14 cellular contexts compared by ENCODE assay signal in the genomic region with DNA sequence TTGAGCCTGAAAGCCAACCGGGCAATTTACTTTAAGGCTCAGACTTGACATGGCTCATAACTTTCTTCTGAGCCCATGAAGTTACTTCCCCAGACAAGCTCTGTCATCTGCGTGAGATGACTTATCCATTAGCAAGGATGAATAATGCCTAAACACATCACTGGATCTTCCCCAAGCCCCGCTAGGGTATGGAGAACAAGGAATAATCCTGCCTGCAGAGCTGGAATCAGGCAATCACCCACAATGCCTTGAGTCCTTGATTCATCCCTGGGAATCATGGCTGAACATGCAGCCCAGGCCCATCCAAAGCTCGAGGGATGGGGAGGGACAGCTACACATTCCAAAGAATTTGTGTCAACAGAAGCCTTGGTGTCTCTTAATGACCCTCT.
DNase-seq lines count a peak whose midpoint lies in the region; ATAC-seq and TF ChIP-seq lines count a peak whose summit lies in the region.
"Had no signal": no experiment of that assay in that cellular context is flagged by ENCODE, and none has a peak within 500 bp of the region (broad histone marks: within the 10 kb centered on the region; RNA-seq: fewer than 3 reads in every experiment).

No MANE protein-coding gene starts in this region.

- H3K27me3 ChIP-seq in BJ (ENCODE audit: control insufficient read depth, insufficient read depth, low read length) = no peaks in the 10 kb centered on the region
- H3K27me3 ChIP-seq in CD8-positive, alpha-beta T cell (ENCODE audit: insufficient read depth, low read length) = no peaks in the 10 kb centered on the region
- H3K27me3 ChIP-seq: cardiac muscle cell had no signal

- H3K4me1 Mint-ChIP-seq in neural crest cell = peaks cover 19% of the 10 kb centered on the region
- no peaks in the 10 kb centered on the region for H3K4me1 Mint-ChIP-seq in CD8-positive, alpha-beta T cell (ENCODE audit: low read depth)
- H3K4me1 Mint-ChIP-seq: activated naive CD4-positive, alpha-beta T cell treated with anti-CD3 and anti-CD28 coated beads, Interleukin-2, amount 50 U/mL, for 24 hours had no signal

- no peak overlapping the region for H3K4me3 ChIP-seq in BJ (ENCODE audit: low read depth, low read length)
- no peak overlapping the region for H3K4me3 ChIP-seq in CD8-positive, alpha-beta T cell (ENCODE audit: low read depth, low read length)
- H3K4me3 ChIP-seq: cardiac muscle cell had no signal

- peak; percentile 59 for DNase-seq in BJ (ENCODE audit: low read depth)
- peak; percentile 51 for DNase-seq in LHCN-M2 (ENCODE audit: low read depth)
- peak; percentile 83 for DNase-seq in epithelial cell of prostate (ENCODE audit: low read depth, low spot score)
- DNase-seq in neural crest cell (ENCODE audit: low read depth, low spot score) = no peak
- DNase-seq in NK-92 treated with Interleukin-12 subunit alpha and Interleukin-12 subunit beta, amount 100 ng/mL, for 24 hours (lab: John Stamatoyannopoulos, UW) = no peak
- DNase-seq in activated CD4-positive, alpha-beta T cell treated with anti-CD3 and anti-CD28 coated beads, Interleukin-2, amount 50 U/mL, for 48 hours = no peak
- no peak for DNase-seq in NCI-H1930 (lab: John Stamatoyannopoulos, UW)
- no peak for DNase-seq in CD8-positive, alpha-beta T cell
- DNase-seq: stimulated activated CD4-positive, alpha-beta T cell treated with anti-CD3 and anti-CD28 coated beads, Interleukin-1b, Interleukin-23, amount 100 ng/mL, for 48 hours; SW 1271 had no signal

- H3K36me3 Mint-ChIP-seq in neural crest cell (ENCODE audit: low read depth) = no peaks in the 10 kb centered on the region
- H3K36me3 Mint-ChIP-seq in CD8-positive, alpha-beta T cell = no peaks in the 10 kb centered on the region
- H3K36me3 Mint-ChIP-seq: activated naive CD4-positive, alpha-beta T cell treated with anti-CD3 and anti-CD28 coated beads, Interleukin-2, amount 50 U/mL, for 24 hours had no signal

- POLR2A ChIA-PET in BJ (lab: Charles Lee) = no interaction called here
- POLR2A ChIA-PET in CD8-positive, alpha-beta T cell (lab: Charles Lee) = no interaction called here

- H3K27me3 Mint-ChIP-seq in neural crest cell (ENCODE audit: low read depth) = no peaks in the 10 kb centered on the region
- peaks cover 4% of the 10 kb centered on the region for H3K27me3 Mint-ChIP-seq in CD8-positive, alpha-beta T cell (ENCODE audit: low read depth)
- H3K27me3 Mint-ChIP-seq: activated naive CD4-positive, alpha-beta T cell treated with anti-CD3 and anti-CD28 coated beads, Interleukin-2, amount 50 U/mL, for 24 hours had no signal

- TF ChIP-seq CTCF in BJ (IDR thresholded peaks at IDR 0.05; ENCODE audit: insufficient read depth, low read depth, low read length) = no peak
- TF ChIP-seq CTCF in neural crest cell (conservative IDR thresholded peaks at IDR 0.05) = no peak
- TF ChIP-seq CTCF in CD8-positive, alpha-beta T cell (IDR thresholded peaks at IDR 0.05) = no peak

- peak overlapping the region; percentile 96 for H3K27ac ChIP-seq in epithelial cell of prostate
- H3K27ac ChIP-seq in CD8-positive, alpha-beta T cell (ENCODE audit: low read depth, low read length) = no peak overlapping the region
- H3K27ac ChIP-seq: C4-2B, cardiac muscle cell, parathyroid adenoma had no signal

- CTCF ChIA-PET in BJ (lab: Yijun Ruan, JAX) = interaction anchor here (1.6 to 1.9 kb wide), 2 partner anchors 10 to 65 kb away, joined by 3 to 4 read pairs; no protein-coding TSS in a partner anchor
- CTCF ChIA-PET in CD8-positive, alpha-beta T cell (lab: Charles Lee) = no interaction called here

- no peaks in the 10 kb centered on the region for H3K36me3 ChIP-seq in BJ (ENCODE audit: control insufficient read depth, insufficient read depth, low read length)
- H3K36me3 ChIP-seq in CD8-positive, alpha-beta T cell (ENCODE audit: insufficient read depth, low read length) = no peaks in the 10 kb centered on the region
- H3K36me3 ChIP-seq: cardiac muscle cell had no signal

- H3K4me1 ChIP-seq in CD8-positive, alpha-beta T cell (ENCODE audit: insufficient read depth, low read length) = no peaks in the 10 kb centered on the region
- H3K4me1 ChIP-seq: parathyroid adenoma had no signal

- peak overlapping the region; percentile 17 for H3K27ac Mint-ChIP-seq in neural crest cell (ENCODE audit: unreplicated experiment)
- no peak overlapping the region for H3K27ac Mint-ChIP-seq in CD8-positive, alpha-beta T cell
- H3K27ac Mint-ChIP-seq: activated naive CD4-positive, alpha-beta T cell treated with anti-CD3 and anti-CD28 coated beads, Interleukin-2, amount 50 U/mL, for 24 hours had no signal

- intact Hi-C loops in CD8-positive, alpha-beta T cell (cut with DNase I, micrococcal nuclease) = no loop called here

- no peaks in the 10 kb centered on the region for H3K9me3 Mint-ChIP-seq in neural crest cell
- no peaks in the 10 kb centered on the region for H3K9me3 Mint-ChIP-seq in CD8-positive, alpha-beta T cell
- H3K9me3 Mint-ChIP-seq: activated naive CD4-positive, alpha-beta T cell treated with anti-CD3 and anti-CD28 coated beads, Interleukin-2, amount 50 U/mL, for 24 hours had no signal

- ATAC-seq in CD8-positive, alpha-beta T cell = no peak

- H3K4me3 Mint-ChIP-seq in neural crest cell = no peak overlapping the region
- no peak overlapping the region for H3K4me3 Mint-ChIP-seq in CD8-positive, alpha-beta T cell
- H3K4me3 Mint-ChIP-seq: activated naive CD4-positive, alpha-beta T cell treated with anti-CD3 and anti-CD28 coated beads, Interleukin-2, amount 50 U/mL, for 24 hours had no signal

- H3K9me3 ChIP-seq in CD8-positive, alpha-beta T cell (ENCODE audit: low read length) = no peaks in the 10 kb centered on the region

Comparison
In these comparisons a context has a peak if more than half of its experiments do, and no peak if none do; other contexts are left out.
1. DNase-seq: peak in BJ (single experiment), LHCN-M2 (single experiment) and epithelial cell of prostate (single experiment); none in neural crest cell (single experiment), NK-92 treated with Interleukin-12 subunit alpha and Interleukin-12 subunit beta, amount 100 ng/mL, for 24 hours (single experiment), activated CD4-positive, alpha-beta T cell treated with anti-CD3 and anti-CD28 coated beads, Interleukin-2, amount 50 U/mL, for 48 hours (0 of 2), NCI-H1930 (0 of 2) and CD8-positive, alpha-beta T cell (0 of 7).